ENCODE assay signal across 22 cellular contexts in genomic region chr11:68411501-68411991, GRCh38. TPM values are rescaled to one million over a fixed set of nuclear protein-coding genes. Genes with fewer than 3 reads are reported as not detected.
A peak's percentile ranks its signal among the peaks of the same experiment; 100 is the strongest.
DNase-seq lines count a peak whose midpoint lies in the region; ATAC-seq and TF ChIP-seq lines count a peak whose summit lies in the region.
"Had no signal": no experiment of that assay in that cellular context is flagged by ENCODE, and none has a peak within 500 bp of the region (broad histone marks: within the 10 kb centered on the region; RNA-seq: fewer than 3 reads in every experiment).

No MANE protein-coding gene starts in this region.

- DNase-seq in NCI-H146 (lab: John Stamatoyannopoulos, UW) (peak; percentile 32), NCI-H146 treated with DMSO at 0.1 percent for 48 hours (lab: John Stamatoyannopoulos, UW; ENCODE audit: unreplicated experiment) (no peak), NCI-H510A (lab: John Stamatoyannopoulos, UW) (peak; percentile 27), left ventricle myocardium superior (no peak), esophagus muscularis mucosa (ENCODE audit: extremely low spot score) (no peak)
- DNase-seq: activated effector memory CD4-positive, alpha-beta T cell treated with Interleukin-2 at 50 U/mL for 16 hours; amniotic stem cell; CD4-positive, alpha-beta memory T cell; foreskin keratinocyte; Kasumi-1; left lung; NCI-H1694 treated with DMSO at 0.1 percent for 48 hours; NCI-H526 treated with DMSO at 0.1 percent for 48 hours; stimulated activated naive CD8-positive, alpha-beta T cell treated with anti-CD3 and anti-CD28 coated beads, Interleukin-15, amount 100 ng/mL, for 72 hours; T-helper 1 cell; uterus had no signal

- H3K36me3 ChIP-seq in skeletal muscle tissue (ENCODE audit: control insufficient read depth in 3 of 3, insufficient read depth in 3 of 3, low read length in 3 of 3) (peaks cover 42 to 51% (median 43%) of the 10 kb centered on the region in 3 donors), esophagus muscularis mucosa (peaks cover 40 to 92% (median 75%) of the 10 kb centered on the region in 4 donors)
- H3K36me3 ChIP-seq: uterus had no signal

- peak; percentile 7 for ATAC-seq in left ventricle myocardium superior
- no peak for ATAC-seq in HG03378 (IDR thresholded peaks at IDR 0.05; ENCODE audit: unreplicated experiment)
- no peak for ATAC-seq in GM21390 (IDR thresholded peaks at IDR 0.05; ENCODE audit: unreplicated experiment)
- ATAC-seq: A549; activated CD4-positive, CD25-positive, alpha-beta regulatory T cell treated with anti-CD3 and anti-CD28 coated beads, Interleukin-2, amount 50 U/mL, for 24 hours; foreskin keratinocyte; left lung; natural killer cell treated with Interleukin-12 subunit alpha and Interleukin-12 subunit beta and Interleukin-15 and Interleukin-18, amount 100 ng/mL, for 72 hours; stimulated activated naive CD8-positive, alpha-beta T cell treated with anti-CD3 and anti-CD28 coated beads, Interleukin-15, amount 100 ng/mL, for 72 hours had no signal

- WGBS in esophagus muscularis mucosa: 86% methylated on average over 14 of the region's 17 CpGs

- intact Hi-C loops in left ventricle myocardium superior (cut with micrococcal nuclease): no loop called here
- intact Hi-C loops in esophagus muscularis mucosa (cut with DNase I): no loop called here

- peak overlapping the region in 1 of 3 donors; percentile 33 for H3K9ac ChIP-seq in skeletal muscle tissue (ENCODE audit: low read depth in 1 of 3, low read length in 3 of 3)

- no peak for TF ChIP-seq POLR2A in esophagus muscularis mucosa (IDR thresholded peaks at IDR 0.05; ENCODE audit: low read depth)

- no peak for TF ChIP-seq CTCF in esophagus muscularis mucosa (IDR thresholded peaks at IDR 0.05)

- H3K4me3 ChIP-seq in skeletal muscle tissue (ENCODE audit: low read length in 3 of 3): no peak overlapping the region
- H3K4me3 ChIP-seq in esophagus muscularis mucosa: no peak overlapping the region
- H3K4me3 ChIP-seq: A549, left lung, uterus had no signal

- no peaks in the 10 kb centered on the region for H3K27me3 ChIP-seq in skeletal muscle tissue (ENCODE audit: control insufficient read depth in 3 of 3, insufficient read depth in 3 of 3, low read length in 3 of 3)
- no peaks in the 10 kb centered on the region for H3K27me3 ChIP-seq in esophagus muscularis mucosa
- H3K27me3 ChIP-seq: foreskin keratinocyte, left lung, uterus had no signal

- H3K27ac ChIP-seq in skeletal muscle tissue (ENCODE audit: low read depth, low read length): peak overlapping the region; percentile 55
- H3K27ac ChIP-seq in esophagus muscularis mucosa (replicated peaks in 1 of 4): peak overlapping the region in 1 of 4 donors; percentile 1
- H3K27ac ChIP-seq: A549, foreskin keratinocyte, left lung, uterus had no signal

- H3K4me1 ChIP-seq in skeletal muscle tissue (ENCODE audit: control insufficient read depth in 3 of 3, insufficient read depth in 3 of 3, low read length in 3 of 3) (peaks cover 12 to 24% (median 17%) of the 10 kb centered on the region in 3 donors), esophagus muscularis mucosa (peaks cover 0 to 34% (median 29%) of the 10 kb centered on the region in 4 donors)
- H3K4me1 ChIP-seq: foreskin keratinocyte, uterus had no signal

- no peak for TF ChIP-seq EP300 in esophagus muscularis mucosa (IDR thresholded peaks at IDR 0.05)

- no peaks in the 10 kb centered on the region for H3K9me3 ChIP-seq in skeletal muscle tissue (ENCODE audit: control insufficient read depth in 3 of 3, low read length in 3 of 3)
- H3K9me3 ChIP-seq in esophagus muscularis mucosa: no peaks in the 10 kb centered on the region
- H3K9me3 ChIP-seq: A549, left lung, uterus had no signal

RNA-seq across cellular contexts. Expression of gene PPP6R3, which starts 49.0 kb away (rescaled TPM):
- total RNA-seq in left ventricle myocardium superior: 86.7 TPM
- total RNA-seq in skeletal muscle tissue: 103 TPM
- total RNA-seq in esophagus muscularis mucosa: 100 to 1,000 TPM; 106 to 132 (median 116) TPM

Comparison
In these comparisons a context has a peak if more than half of its experiments do, and no peak if none do; other contexts are left out.
1. DNase-seq: peak in NCI-H146 (single experiment) and NCI-H510A (single experiment); none in NCI-H146 treated with DMSO at 0.1 percent for 48 hours (single experiment), left ventricle myocardium superior (single experiment) and esophagus muscularis mucosa (single experiment).